1 cellular context compared by ENCODE assay signal in the genomic region with DNA sequence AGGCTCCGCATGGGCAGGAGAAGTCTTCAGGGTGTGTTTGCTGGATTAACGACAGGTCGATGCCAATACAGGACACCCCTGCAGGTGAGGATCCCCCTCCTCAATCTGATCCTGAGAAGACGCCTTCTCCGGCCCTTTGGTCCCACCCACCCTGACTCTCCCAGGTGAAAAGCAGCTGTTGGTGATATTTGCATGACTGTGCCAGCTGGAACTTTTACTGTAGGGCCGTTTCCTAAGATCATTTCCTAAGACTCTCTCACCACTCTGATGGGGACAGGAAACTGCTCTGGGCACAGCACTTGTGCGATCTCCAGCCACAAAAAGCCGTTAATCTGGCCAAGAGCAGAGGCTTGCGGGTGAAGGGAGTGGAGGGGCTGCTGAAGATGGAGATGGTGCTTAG.
TF ChIP-seq lines count a peak whose summit lies in the region.

No MANE protein-coding gene starts in this region.

TF ChIP-seq in GM23338, 12 proteins besides CTCF, POLR2A, EP300 and RAD21 (continued from another document):
- TF ChIP-seq, protein P1, sequence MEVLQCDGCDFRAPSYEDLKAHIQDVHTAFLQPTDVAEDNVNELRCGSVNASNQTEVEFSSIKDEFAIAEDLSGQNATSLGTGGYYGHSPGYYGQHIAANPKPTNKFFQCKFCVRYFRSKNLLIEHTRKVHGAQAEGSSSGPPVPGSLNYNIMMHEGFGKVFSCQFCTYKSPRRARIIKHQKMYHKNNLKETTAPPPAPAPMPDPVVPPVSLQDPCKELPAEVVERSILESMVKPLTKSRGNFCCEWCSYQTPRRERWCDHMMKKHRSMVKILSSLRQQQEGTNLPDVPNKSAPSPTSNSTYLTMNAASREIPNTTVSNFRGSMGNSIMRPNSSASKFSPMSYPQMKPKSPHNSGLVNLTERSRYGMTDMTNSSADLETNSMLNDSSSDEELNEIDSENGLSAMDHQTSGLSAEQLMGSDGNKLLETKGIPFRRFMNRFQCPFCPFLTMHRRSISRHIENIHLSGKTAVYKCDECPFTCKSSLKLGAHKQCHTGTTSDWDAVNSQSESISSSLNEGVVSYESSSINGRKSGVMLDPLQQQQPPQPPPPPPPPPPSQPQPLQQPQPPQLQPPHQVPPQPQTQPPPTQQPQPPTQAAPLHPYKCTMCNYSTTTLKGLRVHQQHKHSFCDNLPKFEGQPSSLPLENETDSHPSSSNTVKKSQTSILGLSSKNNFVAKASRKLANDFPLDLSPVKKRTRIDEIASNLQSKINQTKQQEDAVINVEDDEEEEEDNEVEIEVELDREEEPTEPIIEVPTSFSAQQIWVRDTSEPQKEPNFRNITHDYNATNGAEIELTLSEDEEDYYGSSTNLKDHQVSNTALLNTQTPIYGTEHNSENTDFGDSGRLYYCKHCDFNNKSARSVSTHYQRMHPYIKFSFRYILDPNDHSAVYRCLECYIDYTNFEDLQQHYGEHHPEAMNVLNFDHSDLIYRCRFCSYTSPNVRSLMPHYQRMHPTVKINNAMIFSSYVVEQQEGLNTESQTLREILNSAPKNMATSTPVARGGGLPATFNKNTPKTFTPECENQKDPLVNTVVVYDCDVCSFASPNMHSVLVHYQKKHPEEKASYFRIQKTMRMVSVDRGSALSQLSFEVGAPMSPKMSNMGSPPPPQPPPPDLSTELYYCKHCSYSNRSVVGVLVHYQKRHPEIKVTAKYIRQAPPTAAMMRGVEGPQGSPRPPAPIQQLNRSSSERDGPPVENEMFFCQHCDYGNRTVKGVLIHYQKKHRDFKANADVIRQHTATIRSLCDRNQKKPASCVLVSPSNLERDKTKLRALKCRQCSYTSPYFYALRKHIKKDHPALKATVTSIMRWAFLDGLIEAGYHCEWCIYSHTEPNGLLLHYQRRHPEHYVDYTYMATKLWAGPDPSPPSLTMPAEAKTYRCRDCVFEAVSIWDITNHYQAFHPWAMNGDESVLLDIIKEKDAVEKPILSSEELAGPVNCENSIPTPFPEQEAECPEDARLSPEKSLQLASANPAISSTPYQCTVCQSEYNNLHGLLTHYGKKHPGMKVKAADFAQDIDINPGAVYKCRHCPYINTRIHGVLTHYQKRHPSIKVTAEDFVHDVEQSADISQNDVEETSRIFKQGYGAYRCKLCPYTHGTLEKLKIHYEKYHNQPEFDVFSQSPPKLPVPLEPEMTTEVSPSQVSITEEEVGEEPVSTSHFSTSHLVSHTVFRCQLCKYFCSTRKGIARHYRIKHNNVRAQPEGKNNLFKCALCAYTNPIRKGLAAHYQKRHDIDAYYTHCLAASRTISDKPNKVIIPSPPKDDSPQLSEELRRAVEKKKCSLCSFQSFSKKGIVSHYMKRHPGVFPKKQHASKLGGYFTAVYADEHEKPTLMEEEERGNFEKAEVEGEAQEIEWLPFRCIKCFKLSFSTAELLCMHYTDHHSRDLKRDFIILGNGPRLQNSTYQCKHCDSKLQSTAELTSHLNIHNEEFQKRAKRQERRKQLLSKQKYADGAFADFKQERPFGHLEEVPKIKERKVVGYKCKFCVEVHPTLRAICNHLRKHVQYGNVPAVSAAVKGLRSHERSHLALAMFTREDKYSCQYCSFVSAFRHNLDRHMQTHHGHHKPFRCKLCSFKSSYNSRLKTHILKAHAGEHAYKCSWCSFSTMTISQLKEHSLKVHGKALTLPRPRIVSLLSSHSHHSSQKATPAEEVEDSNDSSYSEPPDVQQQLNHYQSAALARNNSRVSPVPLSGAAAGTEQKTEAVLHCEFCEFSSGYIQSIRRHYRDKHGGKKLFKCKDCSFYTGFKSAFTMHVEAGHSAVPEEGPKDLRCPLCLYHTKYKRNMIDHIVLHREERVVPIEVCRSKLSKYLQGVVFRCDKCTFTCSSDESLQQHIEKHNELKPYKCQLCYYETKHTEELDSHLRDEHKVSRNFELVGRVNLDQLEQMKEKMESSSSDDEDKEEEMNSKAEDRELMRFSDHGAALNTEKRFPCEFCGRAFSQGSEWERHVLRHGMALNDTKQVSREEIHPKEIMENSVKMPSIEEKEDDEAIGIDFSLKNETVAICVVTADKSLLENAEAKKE (CRISPR knock-in tag; IDR thresholded peaks at IDR 0.05) = no peak
- TF ChIP-seq ZNF114 (CRISPR knock-in tag; IDR thresholded peaks at IDR 0.05) (no peak), ZNF331 (CRISPR knock-in tag; IDR thresholded peaks at IDR 0.05; ENCODE audit: low read depth) (no peak), EZH2phosphoT487 (IDR thresholded peaks at IDR 0.05; ENCODE audit: unreplicated experiment) (no peak), REST (IDR thresholded peaks at IDR 0.05; ENCODE audit: unreplicated experiment) (no peak), ETS1 (IDR thresholded peaks at IDR 0.05) (no peak), POLR2AphosphoS5 (IDR thresholded peaks at IDR 0.05; ENCODE audit: low read depth) (no peak), EZH2 (IDR thresholded peaks at IDR 0.05; ENCODE audit: low read depth, unreplicated experiment) (no peak), STAT1 (IDR thresholded peaks at IDR 0.05; ENCODE audit: unreplicated experiment) (no peak), JUNB (IDR thresholded peaks at IDR 0.05; ENCODE audit: unreplicated experiment) (no peak)
